In genomic region chr20:50787181-50787580, GRCh38 we compare ENCODE assay signal across 2 cellular contexts.
TF ChIP-seq lines count a peak whose summit lies in the region.

No MANE protein-coding gene starts in this region.

TF ChIP-seq in GM23338, 12 proteins besides CTCF, POLR2A, EP300 and RAD21:
- no peak for TF ChIP-seq REST (IDR thresholded peaks at IDR 0.05; ENCODE audit: unreplicated experiment)
- no peak for TF ChIP-seq POLR2AphosphoS5 (IDR thresholded peaks at IDR 0.05; ENCODE audit: low read depth)
- no peak for TF ChIP-seq CREB1 (CRISPR knock-in tag; IDR thresholded peaks at IDR 0.05; ENCODE audit: low read depth)
- TF ChIP-seq NANOG (IDR thresholded peaks at IDR 0.05; ENCODE audit: borderline replicate concordance), result no peak
- no peak for TF ChIP-seq ZNF331 (CRISPR knock-in tag; IDR thresholded peaks at IDR 0.05; ENCODE audit: low read depth)
- TF ChIP-seq STAT1 (IDR thresholded peaks at IDR 0.05; ENCODE audit: unreplicated experiment), result no peak
- TF ChIP-seq EZH2phosphoT487 (IDR thresholded peaks at IDR 0.05; ENCODE audit: unreplicated experiment), result no peak
- no peak for TF ChIP-seq ZNF462 (CRISPR knock-in tag; IDR thresholded peaks at IDR 0.05)
- no peak for TF ChIP-seq ETS1 (IDR thresholded peaks at IDR 0.05)

TF ChIP-seq in GM12878, 131 proteins besides CTCF, POLR2A, EP300 and RAD21:
- TF ChIP-seq PBX3 (IDR thresholded peaks at IDR 0.05; ENCODE audit: insufficient replicate concordance, low read depth, low read length), result no peak
- no peak for TF ChIP-seq ZBTB33 (IDR thresholded peaks at IDR 0.05)
- 0 out of 2 replicates have a peak, but pooled peaks have one; percentile 20 for TF ChIP-seq PKNOX1 (IDR thresholded peaks at IDR 0.05)
